In the genomic region with DNA sequence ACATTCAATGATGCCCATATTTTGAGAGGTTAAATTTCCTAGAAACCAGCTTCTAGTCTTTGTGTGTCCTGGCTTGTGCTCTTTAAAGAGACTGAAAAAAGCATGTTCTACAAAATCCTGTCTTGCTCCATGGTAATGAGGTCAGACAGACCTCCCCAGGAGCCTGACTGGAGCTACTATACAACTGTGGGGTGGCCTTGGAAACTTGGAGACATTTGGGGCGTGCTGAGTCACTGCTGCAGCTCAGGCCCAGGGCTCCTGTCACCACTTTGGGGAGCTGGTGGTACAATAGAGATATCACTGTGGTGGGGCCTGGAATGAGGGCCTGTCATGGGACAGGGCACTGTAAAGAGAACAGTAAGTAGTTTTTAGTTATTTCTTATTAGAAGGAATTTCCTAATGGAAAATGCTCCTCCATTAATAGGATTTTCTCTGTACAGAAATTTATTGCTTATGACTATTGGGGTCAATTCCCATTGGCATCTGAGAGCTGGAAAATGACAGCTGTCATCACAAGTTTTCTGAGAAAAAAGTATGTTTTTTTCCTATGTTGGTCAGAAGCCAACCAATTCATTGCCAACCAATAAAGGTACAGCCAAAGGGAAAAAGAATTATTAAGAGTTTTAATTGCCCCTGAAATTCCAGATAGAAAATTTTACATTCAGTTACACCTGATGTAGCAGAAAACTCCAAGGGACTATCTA, we compare ENCODE assay signal across 1 cellular context.
TF ChIP-seq lines count a peak whose summit lies in the region.

No MANE protein-coding gene starts in this region.

TF ChIP-seq in GM23338, 12 proteins besides CTCF, POLR2A, EP300 and RAD21 (continued from another document):
- TF ChIP-seq, protein P1, sequence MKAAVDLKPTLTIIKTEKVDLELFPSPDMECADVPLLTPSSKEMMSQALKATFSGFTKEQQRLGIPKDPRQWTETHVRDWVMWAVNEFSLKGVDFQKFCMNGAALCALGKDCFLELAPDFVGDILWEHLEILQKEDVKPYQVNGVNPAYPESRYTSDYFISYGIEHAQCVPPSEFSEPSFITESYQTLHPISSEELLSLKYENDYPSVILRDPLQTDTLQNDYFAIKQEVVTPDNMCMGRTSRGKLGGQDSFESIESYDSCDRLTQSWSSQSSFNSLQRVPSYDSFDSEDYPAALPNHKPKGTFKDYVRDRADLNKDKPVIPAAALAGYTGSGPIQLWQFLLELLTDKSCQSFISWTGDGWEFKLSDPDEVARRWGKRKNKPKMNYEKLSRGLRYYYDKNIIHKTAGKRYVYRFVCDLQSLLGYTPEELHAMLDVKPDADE (IDR thresholded peaks at IDR 0.05), result no peak
